ENCODE assay signal across 1 cellular context in the genomic region with DNA sequence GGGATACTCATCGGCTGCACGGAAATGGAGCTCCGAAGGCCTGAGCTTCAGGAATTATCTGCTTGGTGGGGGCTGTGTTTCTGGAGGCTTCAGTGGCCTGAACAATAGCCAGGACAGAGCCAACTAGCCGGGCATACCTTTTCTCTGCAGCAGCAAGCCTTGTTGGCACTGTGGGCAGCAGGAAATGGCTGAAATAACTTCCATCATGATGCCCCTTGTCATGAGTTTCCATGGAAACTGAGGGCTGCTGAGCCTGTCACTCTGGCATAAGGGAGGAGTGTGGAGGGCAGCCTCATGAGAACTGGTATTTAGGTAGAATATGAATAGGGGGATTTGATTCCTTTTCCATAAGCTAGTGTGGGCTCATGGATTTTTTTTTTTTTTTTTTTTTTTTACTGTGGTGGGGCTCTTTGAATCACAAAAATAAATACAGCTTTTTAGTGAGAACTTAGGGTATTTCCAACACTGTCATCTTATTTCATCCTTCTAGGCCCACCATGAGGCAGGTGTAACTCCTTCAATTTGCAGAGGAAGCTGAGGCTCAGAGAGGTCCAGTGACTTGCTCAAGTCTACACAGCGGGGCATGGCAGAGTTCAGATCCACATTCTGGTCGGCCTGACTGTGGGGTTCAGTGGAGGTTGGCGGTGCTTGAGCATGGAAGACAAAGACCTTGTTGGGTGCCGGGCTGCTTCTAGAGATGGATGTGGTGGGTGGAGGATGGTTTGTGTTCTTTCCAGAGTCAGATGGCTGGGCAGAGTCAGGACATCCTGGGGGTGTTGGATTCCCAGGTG.
TF ChIP-seq lines count a peak whose summit lies in the region.

No MANE protein-coding gene starts in this region.

TF ChIP-seq in H1, 55 proteins besides CTCF, POLR2A, EP300 and RAD21:
- TF ChIP-seq HDAC2 (IDR thresholded peaks at IDR 0.05; ENCODE audit: borderline replicate concordance in 1 of 2, low read depth in 2 of 2, low read length in 2 of 2) (no peak), NRF1 (IDR thresholded peaks at IDR 0.05; ENCODE audit: low read depth, low read length) (no peak), TBP (IDR thresholded peaks at IDR 0.05; ENCODE audit: low read depth, low read length) (no peak), HDAC6 (IDR thresholded peaks at IDR 0.05; ENCODE audit: low read depth, low read length) (no peak), SIRT6 (IDR thresholded peaks at IDR 0.05; ENCODE audit: low read length) (no peak), SIX5 (IDR thresholded peaks at IDR 0.05; ENCODE audit: low read depth, low read length) (no peak), SP4 (IDR thresholded peaks at IDR 0.05; ENCODE audit: low read length) (no peak), JUND (IDR thresholded peaks at IDR 0.05; ENCODE audit: low read length) (no peak), GABPA (IDR thresholded peaks at IDR 0.05; ENCODE audit: borderline replicate concordance, insufficient read depth, low read length) (no peak), TAF1 (IDR thresholded peaks at IDR 0.05; ENCODE audit: low read depth, low read length) (no peak), BACH1 (IDR thresholded peaks at IDR 0.05; ENCODE audit: low read length) (no peak), RFX5 (IDR thresholded peaks at IDR 0.05; ENCODE audit: borderline replicate concordance, low read depth, low read length) (no peak), TEAD4 (IDR thresholded peaks at IDR 0.05; ENCODE audit: low read depth, low read length) (no peak), RNF2 (IDR thresholded peaks at IDR 0.05; ENCODE audit: borderline replicate concordance, low read depth, low read length, missing control alignments, poor library complexity, severe bottlenecking) (no peak), ASH2L (IDR thresholded peaks at IDR 0.05; ENCODE audit: low read length) (no peak), KDM5A (IDR thresholded peaks at IDR 0.05; ENCODE audit: low read length) (no peak), BCL11A (IDR thresholded peaks at IDR 0.05; ENCODE audit: low read depth in 2 of 2, low read length in 2 of 2) (no peak), TAF7 (optimal IDR thresholded peaks at IDR 0.05; ENCODE audit: borderline replicate concordance, low read depth, low read length) (no peak)
